ENCODE assay signal across 14 cellular contexts in genomic region chr1:159077657-159077961, GRCh38. TPM values are rescaled to one million over a fixed set of nuclear protein-coding genes. Genes with fewer than 3 reads are reported as not detected.
DNase-seq lines count a peak whose midpoint lies in the region; ATAC-seq and TF ChIP-seq lines count a peak whose summit lies in the region.
"Had no signal": no experiment of that assay in that cellular context is flagged by ENCODE, and none has a peak within 500 bp of the region (broad histone marks: within the 10 kb centered on the region; RNA-seq: fewer than 3 reads in every experiment).

No MANE protein-coding gene starts in this region.

- peak overlapping the region; percentile 91 for H3K4me3 ChIP-seq in GM12865 (ENCODE audit: low read depth, low read length)
- peak overlapping the region in 1 of 2 donors; percentile 46 for H3K4me3 ChIP-seq in mucosa of rectum (ENCODE audit: low read length in 2 of 2)
- H3K4me3 ChIP-seq: HAP-1, hepatocyte had no signal

- H3K27ac ChIP-seq in CD4-positive, alpha-beta T cell (ENCODE audit: low read depth, low read length) = peak overlapping the region; percentile 47
- peak overlapping the region; percentile 80 to 82 for H3K27ac ChIP-seq in mucosa of rectum (ENCODE audit: low read depth in 2 of 2, low read length in 2 of 2)
- H3K27ac ChIP-seq: C4-2B, hepatocyte had no signal

- H3K27ac Mint-ChIP-seq in CD4-positive, alpha-beta T cell = peak overlapping the region; percentile 92
- H3K27ac Mint-ChIP-seq in activated CD8-positive, alpha-beta T cell treated with anti-CD3 and anti-CD28 coated beads, Interleukin-2, amount 10 ng/mL, durations not matched to agents 7 days and 5 days = peak overlapping the region; percentile 97

- CTCF ChIA-PET in CD4-positive, alpha-beta T cell (lab: Charles Lee) = interaction anchor here (3.6 kb wide), 1 partner anchor 11 kb away, joined by 17 read pairs; no protein-coding TSS in a partner anchor
- CTCF ChIA-PET in activated CD8-positive, alpha-beta T cell treated with anti-CD3 and anti-CD28 coated beads, Interleukin-2, amount 10 ng/mL, durations not matched to agents 7 days and 5 days (lab: Charles Lee) = interaction anchor here (1.5 to 4.7 kb wide), 6 partner anchors 9 to 873 kb away, joined by 3 to 55 read pairs (median 10); no protein-coding TSS in a partner anchor

- no peaks in the 10 kb centered on the region for H3K27me3 Mint-ChIP-seq in CD4-positive, alpha-beta T cell
- peaks cover 12% of the 10 kb centered on the region for H3K27me3 Mint-ChIP-seq in activated CD8-positive, alpha-beta T cell treated with anti-CD3 and anti-CD28 coated beads, Interleukin-2, amount 10 ng/mL, durations not matched to agents 7 days and 5 days (ENCODE audit: low read depth)

- H3K4me3 Mint-ChIP-seq in CD4-positive, alpha-beta T cell = peak overlapping the region; percentile 62
- H3K4me3 Mint-ChIP-seq in activated CD8-positive, alpha-beta T cell treated with anti-CD3 and anti-CD28 coated beads, Interleukin-2, amount 10 ng/mL, durations not matched to agents 7 days and 5 days = peak overlapping the region; percentile 75

- no peak for TF ChIP-seq CTCF in CD4-positive, alpha-beta T cell (IDR thresholded peaks at IDR 0.05)
- no peak for TF ChIP-seq CTCF in GM12865 (IDR thresholded peaks at IDR 0.05; ENCODE audit: insufficient read depth, low read depth, low read length, missing control alignments)

- no peak for ATAC-seq in CD4-positive, alpha-beta T cell (ENCODE audit: poor library complexity)
- no peak for ATAC-seq in activated CD8-positive, alpha-beta T cell treated with anti-CD3 and anti-CD28 coated beads, Interleukin-2, amount 10 ng/mL, durations not matched to agents 7 days and 5 days
- ATAC-seq in HG03135 (IDR thresholded peaks at IDR 0.05; ENCODE audit: unreplicated experiment) = no peak

- H3K9me3 Mint-ChIP-seq in CD4-positive, alpha-beta T cell = no peaks in the 10 kb centered on the region
- no peaks in the 10 kb centered on the region for H3K9me3 Mint-ChIP-seq in activated CD8-positive, alpha-beta T cell treated with anti-CD3 and anti-CD28 coated beads, Interleukin-2, amount 10 ng/mL, durations not matched to agents 7 days and 5 days (ENCODE audit: insufficient read depth)

- no peaks in the 10 kb centered on the region for H3K36me3 ChIP-seq in mucosa of rectum (ENCODE audit: control insufficient read depth in 2 of 2, insufficient read depth in 2 of 2, low read length in 2 of 2)
- H3K36me3 ChIP-seq: HAP-1 had no signal

- POLR2A ChIA-PET in CD4-positive, alpha-beta T cell (lab: Charles Lee) = interaction anchor here (0.7 to 3.3 kb wide), 4 partner anchors 10 to 68 kb away, joined by 3 to 20 read pairs (median 8); partner anchors contain the start of gene IFI16
- POLR2A ChIA-PET in activated CD8-positive, alpha-beta T cell treated with anti-CD3 and anti-CD28 coated beads, Interleukin-2, amount 10 ng/mL, durations not matched to agents 7 days and 5 days (lab: Charles Lee) = interaction anchor here (0.9 to 5.3 kb wide), 7 partner anchors 8 to 68 kb away, joined by 3 to 84 read pairs (median 12); partner anchors contain the start of gene IFI16

- intact Hi-C loops in CD4-positive, alpha-beta T cell (cut with DNase I, micrococcal nuclease) = loop anchor here (5.0 to 10.0 kb wide), 3 partner anchors 70 to 1083 kb away; partner anchors contain the start of genes IFI16 (in 1 of the 2) and KIRREL1 (in 1 of the 2)

- no peak for DNase-seq in CD4-positive, alpha-beta T cell
- no peak for DNase-seq in GM12865 (ENCODE audit: low read depth)
- no peak for DNase-seq in activated CD8-positive, alpha-beta T cell treated with anti-CD3 and anti-CD28 coated beads, Interleukin-2, amount 10 ng/mL, durations not matched to agents 7 days and 5 days
- DNase-seq in NCI-H146 (lab: John Stamatoyannopoulos, UW) = no peak
- DNase-seq in NCI-H1092 (lab: John Stamatoyannopoulos, UW) = no peak
- no peak for DNase-seq in kidney tubule cell (ENCODE audit: low spot score)
- DNase-seq: cerebellar nuclear complex, NCI-H2171 had no signal

- no peaks in the 10 kb centered on the region for H3K9me3 ChIP-seq in CD4-positive, alpha-beta T cell (ENCODE audit: control insufficient read depth, low read length)
- no peaks in the 10 kb centered on the region for H3K9me3 ChIP-seq in mucosa of rectum (ENCODE audit: control insufficient read depth in 2 of 2, low read length in 2 of 2)
- H3K9me3 ChIP-seq: HAP-1 had no signal

- no peaks in the 10 kb centered on the region for H3K4me1 ChIP-seq in mucosa of rectum (ENCODE audit: control insufficient read depth in 2 of 2, insufficient read depth in 2 of 2, low read length in 2 of 2)
- H3K4me1 ChIP-seq: HAP-1 had no signal

- H3K27me3 ChIP-seq in CD4-positive, alpha-beta T cell (ENCODE audit: control insufficient read depth, insufficient read depth, low read length) = no peaks in the 10 kb centered on the region
- no peaks in the 10 kb centered on the region for H3K27me3 ChIP-seq in mucosa of rectum (ENCODE audit: control insufficient read depth in 2 of 2, insufficient read depth in 2 of 2, low read length in 2 of 2)
- H3K27me3 ChIP-seq: hepatocyte had no signal

- H3K36me3 Mint-ChIP-seq in CD4-positive, alpha-beta T cell (ENCODE audit: low read depth) = no peaks in the 10 kb centered on the region
- H3K36me3 Mint-ChIP-seq in activated CD8-positive, alpha-beta T cell treated with anti-CD3 and anti-CD28 coated beads, Interleukin-2, amount 10 ng/mL, durations not matched to agents 7 days and 5 days (ENCODE audit: low read depth) = no peaks in the 10 kb centered on the region

- H3K9ac ChIP-seq in mucosa of rectum (ENCODE audit: low read depth in 1 of 2, low read length in 2 of 2) = no peak overlapping the region

- peaks cover 19% of the 10 kb centered on the region for H3K4me1 Mint-ChIP-seq in CD4-positive, alpha-beta T cell (ENCODE audit: low read depth)
- H3K4me1 Mint-ChIP-seq in activated CD8-positive, alpha-beta T cell treated with anti-CD3 and anti-CD28 coated beads, Interleukin-2, amount 10 ng/mL, durations not matched to agents 7 days and 5 days (ENCODE audit: low read depth) = peaks cover 21% of the 10 kb centered on the region

RNA-seq across cellular contexts. Expression of gene AIM2, which starts 1.0 kb away (rescaled TPM):
- under 1 TPM; 0.36 to 0.74 TPM for total RNA-seq in CD4-positive, alpha-beta T cell
- total RNA-seq in activated CD8-positive, alpha-beta T cell treated with anti-CD3 and anti-CD28 coated beads, Interleukin-2, amount 10 ng/mL, durations not matched to agents 7 days and 5 days = 1 to 10 TPM in 1 of 2 experiments, under 1 TPM in 1; 0.99 to 1.8 TPM
- total RNA-seq: epithelial cell of proximal tubule had no signal
